Comparison of ENCODE assay signal across 9 cellular contexts in the genomic region with DNA sequence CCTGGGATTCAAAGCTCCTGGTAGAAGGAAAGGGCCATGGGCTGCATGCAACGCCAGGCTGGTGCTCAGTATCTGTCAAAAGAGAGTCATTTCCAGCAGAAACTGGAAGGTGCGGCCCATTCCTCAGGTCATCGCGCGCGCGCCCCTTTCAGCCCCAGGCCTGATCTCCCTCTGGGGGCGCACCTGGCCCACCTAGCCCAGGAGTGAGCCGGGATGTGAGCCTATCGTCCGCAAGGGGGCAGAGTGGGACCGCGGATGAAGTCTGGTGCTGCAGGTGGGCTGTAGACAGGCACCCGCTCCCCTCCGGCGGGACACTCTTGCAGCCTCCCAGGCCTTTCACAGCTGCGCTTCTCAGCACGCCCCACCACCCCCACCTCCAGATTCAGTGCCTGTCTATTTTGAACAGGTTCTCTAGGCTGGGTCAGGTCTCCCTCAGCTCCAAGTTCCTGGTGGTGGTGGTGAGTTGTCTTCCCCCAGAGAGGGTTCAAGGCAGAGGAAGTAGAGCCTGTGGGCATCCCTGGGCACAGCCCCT. TPM values are rescaled to one million over a fixed set of nuclear protein-coding genes. Genes with fewer than 3 reads are reported as not detected.
DNase-seq lines count a peak whose midpoint lies in the region; ATAC-seq, FAIRE-seq and TF ChIP-seq lines count a peak whose summit lies in the region.
"Had no signal": no experiment of that assay in that cellular context is flagged by ENCODE, and none has a peak within 500 bp of the region (broad histone marks: within the 10 kb centered on the region; RNA-seq: fewer than 3 reads in every experiment).

No MANE protein-coding gene starts in this region.

- POLR2A ChIA-PET in CD4-positive, alpha-beta T cell (lab: Charles Lee) = interaction anchor here (0.9 to 1.9 kb wide), 6 partner anchors 51 to 122 kb away, joined by 3 to 10 read pairs (median 4); a partner anchor contains a TSS
- POLR2A ChIA-PET in IMR-90 (lab: Charles Lee; ENCODE audit: unreplicated experiment) = interaction anchor here (0.5 to 0.6 kb wide), 2 partner anchors 135 to 140 kb away, joined by 3 read pairs; no protein-coding TSS in a partner anchor

- no peak overlapping the region for H2BK120ac ChIP-seq in IMR-90 (ENCODE audit: low read depth, low read length)

- H2BK20ac ChIP-seq in IMR-90 (ENCODE audit: low read depth, low read length) = no peak overlapping the region

- H3K27me3 Mint-ChIP-seq in CD4-positive, alpha-beta T cell = no peaks in the 10 kb centered on the region
- H3K27me3 Mint-ChIP-seq in activated T-helper 2 cell treated with anti-CD3 and anti-CD28 coated beads, Interferon-gamma antibody, Interleukin-2, Interleukin-4, amounts not matched to agents 10 μg/mL and 5 μg/mL and 100 μg/mL, durations not matched to agents 14 hours and 24 hours and 36 hours (ENCODE audit: low read depth) = peaks cover 17% of the 10 kb centered on the region
- peaks cover 8% of the 10 kb centered on the region for H3K27me3 Mint-ChIP-seq in type B pancreatic cell

- no peaks in the 10 kb centered on the region for H3K9me3 Mint-ChIP-seq in CD4-positive, alpha-beta T cell
- H3K9me3 Mint-ChIP-seq in activated T-helper 2 cell treated with anti-CD3 and anti-CD28 coated beads, Interferon-gamma antibody, Interleukin-2, Interleukin-4, amounts not matched to agents 10 μg/mL and 5 μg/mL and 100 μg/mL, durations not matched to agents 14 hours and 24 hours and 36 hours = no peaks in the 10 kb centered on the region
- no peaks in the 10 kb centered on the region for H3K9me3 Mint-ChIP-seq in type B pancreatic cell

- H2AK9ac ChIP-seq in IMR-90 (replicated peaks; ENCODE audit: low read depth, low read length, poor library complexity) = peak overlapping the region; percentile 96

- no peaks in the 10 kb centered on the region for H4K20me1 ChIP-seq in IMR-90 (ENCODE audit: insufficient read depth, low read length)

- no peaks in the 10 kb centered on the region for H3K36me3 ChIP-seq in IMR-90 (ENCODE audit: control insufficient read depth, insufficient read depth, low read length)
- no peaks in the 10 kb centered on the region for H3K36me3 ChIP-seq in pancreas

- no peak overlapping the region for H4K8ac ChIP-seq in IMR-90 (ENCODE audit: low read depth in 2 of 2, low read length in 2 of 2)

- no peak overlapping the region for H3K4me3 ChIP-seq in IMR-90 (ENCODE audit: insufficient read depth, low read depth, low read length)
- no peak overlapping the region for H3K4me3 ChIP-seq in foreskin fibroblast (ENCODE audit: low read depth in 1 of 2, low read length in 2 of 2)
- H3K4me3 ChIP-seq in pancreas = no peak overlapping the region
- H3K4me3 ChIP-seq: SK-N-MC had no signal

- no CpG with 5 or more reads among the region's 18 CpGs for WGBS in IMR-90 (ENCODE audit: extremely low coverage in 2 of 2, insufficient read length in 1 of 2), 2 experiments
- 1% methylated on average over 14 to 18 of the region's 18 CpGs for WGBS in pancreas, 2 donors

- H2BK15ac ChIP-seq in IMR-90 (ENCODE audit: low read depth, low read length) = no peak overlapping the region

- BruUV-seq in IMR-90 (replicated peaks; lab: Mats Ljungman, UMichigan) = no TSS peak

- H3K18ac ChIP-seq in IMR-90 (ENCODE audit: low read depth, low read length) = no peak overlapping the region

- H3K27ac Mint-ChIP-seq in CD4-positive, alpha-beta T cell = peak overlapping the region; percentile 20
- no peak overlapping the region for H3K27ac Mint-ChIP-seq in activated T-helper 2 cell treated with anti-CD3 and anti-CD28 coated beads, Interferon-gamma antibody, Interleukin-2, Interleukin-4, amounts not matched to agents 10 μg/mL and 5 μg/mL and 100 μg/mL, durations not matched to agents 14 hours and 24 hours and 36 hours
- H3K27ac Mint-ChIP-seq in type B pancreatic cell = no peak overlapping the region

- no peak overlapping the region for H3K9ac ChIP-seq in IMR-90 (ENCODE audit: low read depth, low read length)

- no peaks in the 10 kb centered on the region for H3K9me1 ChIP-seq in IMR-90 (ENCODE audit: insufficient read depth, low read length)

- no peaks in the 10 kb centered on the region for H3K36me3 Mint-ChIP-seq in CD4-positive, alpha-beta T cell (ENCODE audit: low read depth)
- no peaks in the 10 kb centered on the region for H3K36me3 Mint-ChIP-seq in activated T-helper 2 cell treated with anti-CD3 and anti-CD28 coated beads, Interferon-gamma antibody, Interleukin-2, Interleukin-4, amounts not matched to agents 10 μg/mL and 5 μg/mL and 100 μg/mL, durations not matched to agents 14 hours and 24 hours and 36 hours (ENCODE audit: low read depth)
- H3K36me3 Mint-ChIP-seq in type B pancreatic cell = no peaks in the 10 kb centered on the region

- H4K91ac ChIP-seq in IMR-90 (ENCODE audit: insufficient read depth, low read depth, low read length) = no peak overlapping the region

- H3K56ac ChIP-seq in IMR-90 (ENCODE audit: extremely low read depth, insufficient read depth, low read length) = no peak overlapping the region

- TF ChIP-seq RAD21 in IMR-90 (IDR thresholded peaks at IDR 0.05; ENCODE audit: low read length) = peak; percentile 97

- peaks cover 17% of the 10 kb centered on the region for H3K4me1 Mint-ChIP-seq in CD4-positive, alpha-beta T cell (ENCODE audit: low read depth)
- peaks cover 13% of the 10 kb centered on the region for H3K4me1 Mint-ChIP-seq in activated T-helper 2 cell treated with anti-CD3 and anti-CD28 coated beads, Interferon-gamma antibody, Interleukin-2, Interleukin-4, amounts not matched to agents 10 μg/mL and 5 μg/mL and 100 μg/mL, durations not matched to agents 14 hours and 24 hours and 36 hours (ENCODE audit: low read depth)
- H3K4me1 Mint-ChIP-seq in type B pancreatic cell (ENCODE audit: unreplicated experiment) = peaks cover 22% of the 10 kb centered on the region

- peak overlapping the region; percentile 25 for H3K4me3 Mint-ChIP-seq in CD4-positive, alpha-beta T cell
- no peak overlapping the region for H3K4me3 Mint-ChIP-seq in activated T-helper 2 cell treated with anti-CD3 and anti-CD28 coated beads, Interferon-gamma antibody, Interleukin-2, Interleukin-4, amounts not matched to agents 10 μg/mL and 5 μg/mL and 100 μg/mL, durations not matched to agents 14 hours and 24 hours and 36 hours (ENCODE audit: low read depth)
- no peak overlapping the region for H3K4me3 Mint-ChIP-seq in type B pancreatic cell

- H2BK5ac ChIP-seq in IMR-90 (ENCODE audit: low read depth, low read length, poor library complexity, severe bottlenecking) = no peak overlapping the region

- peak; percentile 99 for ATAC-seq in CD4-positive, alpha-beta T cell (ENCODE audit: poor library complexity)
- ATAC-seq in IMR-90 (ENCODE audit: low read depth) (peak; percentile 75), pancreas (peak; percentile 50 to 80 (median 79))

- peak; percentile 96 for TF ChIP-seq CTCF in CD4-positive, alpha-beta T cell (IDR thresholded peaks at IDR 0.05)
- TF ChIP-seq CTCF in GM20000 (IDR thresholded peaks at IDR 0.05; ENCODE audit: extremely low read depth, missing control alignments) (peak; percentile 99), IMR-90 (conservative IDR thresholded peaks at IDR 0.05; ENCODE audit: low read depth, low read length) (peak; percentile 96), foreskin fibroblast (IDR thresholded peaks at IDR 0.05; ENCODE audit: low read depth, low read length) (peak; percentile 93), pancreas (IDR thresholded peaks at IDR 0.05) (peak; percentile 79 to 83 (median 81)), type B pancreatic cell (conservative IDR thresholded peaks at IDR 0.05) (peak; percentile 97)

- no peaks in the 10 kb centered on the region for H3K9me3 ChIP-seq in CD4-positive, alpha-beta T cell (ENCODE audit: control insufficient read depth, low read length)
- H3K9me3 ChIP-seq in IMR-90 (ENCODE audit: control insufficient read depth, insufficient read depth, low read length) (no peaks in the 10 kb centered on the region), pancreas (no peaks in the 10 kb centered on the region)

- no peak overlapping the region for H3K23ac ChIP-seq in IMR-90 (ENCODE audit: low read depth, low read length)

- no peak overlapping the region for H3K27ac ChIP-seq in CD4-positive, alpha-beta T cell (ENCODE audit: low read depth, low read length)
- H3K27ac ChIP-seq in IMR-90 (ENCODE audit: insufficient read depth, low read length) = no peak overlapping the region
- no peak overlapping the region for H3K27ac ChIP-seq in pancreas
- H3K27ac ChIP-seq: SK-N-MC had no signal

- dilution Hi-C loops in IMR-90 (cut with HindIII; ENCODE audit: low sequenced_read_pairs, unreplicated experiment) = no loop called here

- H3K4me1 ChIP-seq in IMR-90 (ENCODE audit: control insufficient read depth, insufficient read depth, low read length) (peaks cover 11% of the 10 kb centered on the region), pancreas (peaks cover 4 to 11% (median 6%) of the 10 kb centered on the region in 3 donors)

- no peak overlapping the region for H3K14ac ChIP-seq in IMR-90 (replicated peaks; ENCODE audit: low read depth, low read length)

- H4K5ac ChIP-seq in IMR-90 (ENCODE audit: low read depth, low read length) = no peak overlapping the region

- CTCF ChIA-PET in CD4-positive, alpha-beta T cell (lab: Charles Lee) = interaction anchor here (0.7 to 2.9 kb wide), 17 partner anchors 11 to 153 kb away, joined by 3 to 30 read pairs (median 5); a partner anchor contains a TSS
- CTCF ChIA-PET in IMR-90 (lab: Yijun Ruan, JAX) = interaction anchor here (0.7 to 1.7 kb wide), 9 partner anchors 20 to 146 kb away, joined by 3 to 6 read pairs (median 5); no protein-coding TSS in a partner anchor

- in situ Hi-C loops in IMR-90 (cut with MboI; ENCODE audit: low sequenced_read_pairs) = loop anchor here (5.0 kb wide), 1 partner anchor 126 kb away; no protein-coding TSS in a partner anchor

- no peak overlapping the region for H2AK5ac ChIP-seq in IMR-90 (ENCODE audit: low read depth, low read length)

- no peak overlapping the region for H3K4ac ChIP-seq in IMR-90 (ENCODE audit: low read depth, low read length)

- peak overlapping the region; percentile 80 for H2AFZ ChIP-seq in IMR-90 (replicated peaks; ENCODE audit: low read length, poor library complexity)

- intact Hi-C loops in CD4-positive, alpha-beta T cell (cut with DNase I, micrococcal nuclease) = loop anchor here (1.0 kb wide), 4 partner anchors 122 to 446 kb away; no protein-coding TSS in a partner anchor
- intact Hi-C loops in IMR-90 (cut with micrococcal nuclease) = loop anchor here (1.0 to 5.0 kb wide), 3 partner anchors 122 to 336 kb away; no protein-coding TSS in a partner anchor
- intact Hi-C loops in activated T-helper 2 cell treated with anti-CD3 and anti-CD28 coated beads, Interferon-gamma antibody, Interleukin-2, Interleukin-4, amounts not matched to agents 10 μg/mL and 5 μg/mL and 100 μg/mL, durations not matched to agents 14 hours and 24 hours and 36 hours (cut with micrococcal nuclease) = loop anchor here (1.0 to 2.0 kb wide), 3 partner anchors 51 to 143 kb away; no protein-coding TSS in a partner anchor
- intact Hi-C loops in pancreas (cut with DNase I) = loop anchor here (5.0 kb wide), 2 partner anchors 126 to 141 kb away; no protein-coding TSS in a partner anchor

- DNase-seq in CD4-positive, alpha-beta T cell = peak; percentile 78 to 87 (median 80)
- DNase-seq in GM20000 (ENCODE audit: low spot score) (peak; percentile 90), IMR-90 (peak; percentile 43), RPMI8226 (peak; percentile 83), foreskin fibroblast (peak; percentile 32 to 80), pancreas (peak; percentile 58 to 87 (median 75)), type B pancreatic cell (ENCODE audit: extremely low spot score, unreplicated experiment) (peak; percentile 91)
- DNase-seq in activated T-helper 2 cell treated with anti-CD3 and anti-CD28 coated beads, Interferon-gamma antibody, Interleukin-2, Interleukin-4, amounts not matched to agents 10 μg/mL and 5 μg/mL and 100 μg/mL, durations not matched to agents 14 hours and 24 hours and 36 hours (ENCODE audit: low spot score) = peak; percentile 77

- no peak for FAIRE-seq in pancreas (lab: Jason Lieb, UNC)

- TF ChIP-seq POLR2A in IMR-90 (IDR thresholded peaks at IDR 0.05; ENCODE audit: low read depth, low read length) = peak; percentile 54; the same call in 1 of the 2 replicates

- no peaks in the 10 kb centered on the region for H3K27me3 ChIP-seq in CD4-positive, alpha-beta T cell (ENCODE audit: control insufficient read depth, insufficient read depth, low read length)
- no peaks in the 10 kb centered on the region for H3K27me3 ChIP-seq in IMR-90 (ENCODE audit: control insufficient read depth, insufficient read depth, low read length)
- no peaks in the 10 kb centered on the region for H3K27me3 ChIP-seq in pancreas

- no peak overlapping the region for H3K4me2 ChIP-seq in IMR-90 (ENCODE audit: low read depth, low read length)

- no peaks in the 10 kb centered on the region for H3K79me1 ChIP-seq in IMR-90 (ENCODE audit: low read depth in 1 of 2, low read length in 2 of 2)

RNA-seq across cellular contexts. Expression of a gene that starts 5.8 kb away (rescaled TPM):
- total RNA-seq in CD4-positive, alpha-beta T cell = 1,000 to 10,000 TPM; 1,843 to 1,901 TPM
- total RNA-seq in IMR-90 (2012; rRNA removed) (1,798 and 2,081 TPM in 2 replicates), pancreas (1,000 to 10,000 TPM in 2 of 6 donors, 100 to 1,000 TPM in 4; 643 to 1,285 (median 890) TPM), type B pancreatic cell (ENCODE audit: low replicate concordance) (1,439 and 1,690 TPM in 2 replicates)
- polyA plus RNA-seq in IMR-90 (2012; rRNA removed) (2,126 and 2,187 TPM in 2 replicates), pancreas (1,000 to 10,000 TPM; 1,152 to 1,829 TPM)
- 1,284 and 2,643 TPM in 2 replicates for polyA plus RNA-seq in IMR-90 (2012; cell fraction: cytosol; rRNA removed)
- polyA plus RNA-seq in IMR-90 (2012; cell fraction: nucleus; rRNA removed; ENCODE audit: low replicate concordance) = 510 and 968 TPM in 2 replicates
- 1,666 and 1,693 TPM in 2 replicates for total RNA-seq in activated T-helper 2 cell treated with anti-CD3 and anti-CD28 coated beads, Interferon-gamma antibody, Interleukin-2, Interleukin-4, amounts not matched to agents 10 μg/mL and 5 μg/mL and 100 μg/mL, durations not matched to agents 14 hours and 24 hours and 36 hours

RNA-seq across cellular contexts. Expression of a gene that starts 18.2 kb away (rescaled TPM):
- 1 to 10 TPM; 4.9 TPM for total RNA-seq in CD4-positive, alpha-beta T cell
- total RNA-seq in IMR-90 (2012; rRNA removed) = 21.1 and 22.0 TPM in 2 replicates
- polyA plus RNA-seq in IMR-90 (2012; rRNA removed) = 44.8 and 47.1 TPM in 2 replicates
- polyA plus RNA-seq in IMR-90 (2012; cell fraction: cytosol; rRNA removed) = 44.3 and 84.7 TPM in 2 replicates
- polyA plus RNA-seq in IMR-90 (2012; cell fraction: nucleus; rRNA removed; ENCODE audit: low replicate concordance) = 49.3 and 84.6 TPM in 2 replicates
- 62.8 and 64.6 TPM in 2 replicates for total RNA-seq in activated T-helper 2 cell treated with anti-CD3 and anti-CD28 coated beads, Interferon-gamma antibody, Interleukin-2, Interleukin-4, amounts not matched to agents 10 μg/mL and 5 μg/mL and 100 μg/mL, durations not matched to agents 14 hours and 24 hours and 36 hours
- 10 to 100 TPM in 4 of 6 donors, 1 to 10 TPM in 2; 5.7 to 16.8 (median 14.2) TPM for total RNA-seq in pancreas
- polyA plus RNA-seq in pancreas = 10 to 100 TPM; 15.8 to 21.5 TPM
- 54.2 and 55.9 TPM in 2 replicates for total RNA-seq in type B pancreatic cell (ENCODE audit: low replicate concordance)

RNA-seq across cellular contexts. Expression of a gene that starts 26.6 kb away (rescaled TPM):
- total RNA-seq in CD4-positive, alpha-beta T cell = 10 to 100 TPM in 1 of 2 experiments, 1 to 10 TPM in 1; 9.5 to 10.6 TPM
- 3.1 and 3.4 TPM in 2 replicates for total RNA-seq in IMR-90 (2012; rRNA removed)
- 10.0 and 12.2 TPM in 2 replicates for polyA plus RNA-seq in IMR-90 (2012; rRNA removed)
- 12.0 and 24.8 TPM in 2 replicates for polyA plus RNA-seq in IMR-90 (2012; cell fraction: cytosol; rRNA removed)
- 3.6 and 5.7 TPM in 2 replicates for polyA plus RNA-seq in IMR-90 (2012; cell fraction: nucleus; rRNA removed; ENCODE audit: low replicate concordance)
- 13.5 and 15.9 TPM in 2 replicates for total RNA-seq in activated T-helper 2 cell treated with anti-CD3 and anti-CD28 coated beads, Interferon-gamma antibody, Interleukin-2, Interleukin-4, amounts not matched to agents 10 μg/mL and 5 μg/mL and 100 μg/mL, durations not matched to agents 14 hours and 24 hours and 36 hours
- 10 to 100 TPM in 2 of 6 donors, 1 to 10 TPM in 4; 5.9 to 11.2 (median 9.0) TPM for total RNA-seq in pancreas
- polyA plus RNA-seq in pancreas = 10 to 100 TPM; 30.5 to 36.3 TPM
- total RNA-seq in type B pancreatic cell (ENCODE audit: low replicate concordance) = 12.2 and 16.6 TPM in 2 replicates

RNA-seq across cellular contexts. Expression of a gene that starts 27.7 kb away (rescaled TPM):
- total RNA-seq in CD4-positive, alpha-beta T cell = 10 to 100 TPM; 52.4 to 58.2 TPM
- 6.4 and 7.2 TPM in 2 replicates for total RNA-seq in IMR-90 (2012; rRNA removed)
- polyA plus RNA-seq in IMR-90 (2012; rRNA removed) = 28.3 and 30.4 TPM in 2 replicates
- polyA plus RNA-seq in IMR-90 (2012; cell fraction: cytosol; rRNA removed) = 17.0 and 38.2 TPM in 2 replicates
- polyA plus RNA-seq in IMR-90 (2012; cell fraction: nucleus; rRNA removed; ENCODE audit: low replicate concordance) = 29.9 and 36.0 TPM in 2 replicates
- 49.2 and 51.6 TPM in 2 replicates for total RNA-seq in activated T-helper 2 cell treated with anti-CD3 and anti-CD28 coated beads, Interferon-gamma antibody, Interleukin-2, Interleukin-4, amounts not matched to agents 10 μg/mL and 5 μg/mL and 100 μg/mL, durations not matched to agents 14 hours and 24 hours and 36 hours
- 10 to 100 TPM; 26.6 to 37.9 (median 31.8) TPM for total RNA-seq in pancreas
- 10 to 100 TPM; 42.7 to 50.1 TPM for polyA plus RNA-seq in pancreas
- total RNA-seq in type B pancreatic cell (ENCODE audit: low replicate concordance) = 22.1 and 27.2 TPM in 2 replicates

RNA-seq across cellular contexts. Expression of a gene that starts 34.3 kb away (rescaled TPM):
- total RNA-seq in CD4-positive, alpha-beta T cell = 10 to 100 TPM; 14.7 to 16.8 TPM
- total RNA-seq in IMR-90 (2012; rRNA removed) (70.8 and 71.1 TPM in 2 replicates), pancreas (10 to 100 TPM; 10.7 to 19.8 (median 14.5) TPM), type B pancreatic cell (ENCODE audit: low replicate concordance) (74.8 and 91.9 TPM in 2 replicates)
- polyA plus RNA-seq in IMR-90 (2012; rRNA removed) (110 and 122 TPM in 2 replicates), pancreas (10 to 100 TPM; 43.3 to 55.2 TPM)
- 83.1 and 134 TPM in 2 replicates for polyA plus RNA-seq in IMR-90 (2012; cell fraction: cytosol; rRNA removed)
- 274 and 587 TPM in 2 replicates for polyA plus RNA-seq in IMR-90 (2012; cell fraction: nucleus; rRNA removed; ENCODE audit: low replicate concordance)
- total RNA-seq in activated T-helper 2 cell treated with anti-CD3 and anti-CD28 coated beads, Interferon-gamma antibody, Interleukin-2, Interleukin-4, amounts not matched to agents 10 μg/mL and 5 μg/mL and 100 μg/mL, durations not matched to agents 14 hours and 24 hours and 36 hours = 21.1 and 23.8 TPM in 2 replicates
